Comparison of ENCODE assay signal across 1 cellular context in the genomic region with DNA sequence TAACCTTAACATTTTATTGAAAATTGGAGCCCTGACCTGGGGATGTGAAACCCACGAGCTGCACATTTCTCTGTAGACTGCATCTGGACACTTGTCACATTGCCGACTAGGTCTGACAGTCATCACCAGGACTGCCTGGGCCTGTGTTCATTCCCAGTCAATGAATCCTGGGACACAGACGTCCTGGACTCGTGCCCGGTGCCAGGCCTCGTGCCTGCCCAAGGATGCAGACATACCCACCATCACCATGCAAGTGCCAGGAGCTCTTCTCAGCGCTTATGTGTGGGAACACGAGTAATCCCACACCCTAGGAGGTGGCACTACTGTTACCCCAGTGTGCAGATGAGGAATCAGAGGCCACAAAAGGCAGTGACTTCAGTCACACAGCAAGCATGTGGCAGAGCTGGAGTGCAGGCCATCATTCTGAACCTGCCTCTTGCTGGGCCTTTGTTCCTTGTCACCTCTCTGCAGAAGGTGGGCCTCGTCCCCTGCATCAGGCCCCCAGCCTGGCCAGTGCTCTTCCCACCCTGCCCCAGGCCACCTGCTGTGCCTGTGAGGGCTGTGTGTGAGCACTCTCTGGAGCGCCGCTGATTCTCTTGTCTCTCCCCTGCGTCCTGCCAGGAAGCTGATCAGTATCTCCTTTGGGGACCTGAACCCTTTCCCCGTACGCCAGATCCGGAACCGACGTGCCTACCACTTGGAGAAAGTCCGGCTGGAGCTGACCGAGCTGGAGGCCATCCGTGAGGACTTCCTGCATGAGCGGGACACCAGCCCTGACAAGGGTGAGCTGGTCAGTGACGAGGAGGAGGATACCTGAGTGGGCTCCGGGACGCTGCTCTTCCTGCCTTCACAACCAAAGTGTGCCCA.
TF ChIP-seq lines count a peak whose summit lies in the region.

No MANE protein-coding gene starts in this region.

TF ChIP-seq in endothelial cell of umbilical vein, 7 proteins besides CTCF, POLR2A, EP300 and RAD21 (continued from another document):
- TF ChIP-seq, protein P1, sequence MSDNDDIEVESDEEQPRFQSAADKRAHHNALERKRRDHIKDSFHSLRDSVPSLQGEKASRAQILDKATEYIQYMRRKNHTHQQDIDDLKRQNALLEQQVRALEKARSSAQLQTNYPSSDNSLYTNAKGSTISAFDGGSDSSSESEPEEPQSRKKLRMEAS (IDR thresholded peaks at IDR 0.05; ENCODE audit: insufficient read depth, insufficient read length): no peak
- TF ChIP-seq GATA2 (IDR thresholded peaks at IDR 0.05; ENCODE audit: insufficient read depth, insufficient read length, low read depth, low read length): no peak
- no peak for TF ChIP-seq FOS (IDR thresholded peaks at IDR 0.05; ENCODE audit: borderline replicate concordance, insufficient read depth, low read length)
- no peak for TF ChIP-seq MYC (IDR thresholded peaks at IDR 0.05; ENCODE audit: low read depth, low read length)
- no peak for TF ChIP-seq POLR2AphosphoS5 (IDR thresholded peaks at IDR 0.05; ENCODE audit: insufficient read depth, low read depth, low read length)
- TF ChIP-seq EZH2 (IDR thresholded peaks at IDR 0.05; ENCODE audit: borderline replicate concordance, low read depth, low read length, severe bottlenecking): no peak
